ENCODE assay signal across 8 cellular contexts in the genomic region with DNA sequence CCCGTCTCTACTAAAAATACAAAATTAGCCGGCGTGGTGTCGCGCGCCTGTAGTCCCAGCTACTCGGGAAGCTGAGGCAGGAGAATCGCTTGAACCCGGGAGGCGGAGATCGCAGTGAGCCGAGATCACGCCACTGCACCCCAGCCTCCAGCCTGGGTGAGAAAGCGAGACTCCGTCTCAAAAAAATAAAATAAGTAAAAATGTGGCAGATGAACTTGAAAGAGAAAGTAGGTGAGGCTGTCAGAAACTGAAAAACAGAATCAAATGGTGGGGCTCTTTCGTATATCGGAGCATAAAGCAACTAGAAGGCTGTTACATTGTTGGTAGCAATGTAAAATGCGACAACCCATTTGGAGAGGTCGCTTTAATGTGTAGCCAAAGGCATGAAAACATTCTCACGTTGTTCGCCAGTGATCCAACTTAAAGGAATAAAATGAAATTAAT. TPM values are rescaled to one million over a fixed set of nuclear protein-coding genes. Genes with fewer than 3 reads are reported as not detected.
DNase-seq lines count a peak whose midpoint lies in the region; ATAC-seq and TF ChIP-seq lines count a peak whose summit lies in the region.

No MANE protein-coding gene starts in this region.

- no peak for ATAC-seq in HG03108 (IDR thresholded peaks at IDR 0.05; ENCODE audit: unreplicated experiment)

- H3K9me3 ChIP-seq in suprapubic skin, result peaks cover 3% of the 10 kb centered on the region

- DNase-seq in DMS53 (lab: John Stamatoyannopoulos, UW) (peak; percentile 57), DMS53 treated with DMSO at 0.1 percent for 48 hours (lab: John Stamatoyannopoulos, UW; ENCODE audit: unreplicated experiment) (no peak), HT-29 (ENCODE audit: low spot score) (peak; percentile 6), astrocyte of the cerebellum (ENCODE audit: low read depth) (no peak), suprapubic skin (ENCODE audit: low spot score in 2 of 2) (no peak)
- DNase-seq in activated CD4-positive, CD25-positive, alpha-beta regulatory T cell (lab: John Stamatoyannopoulos, UW), result no peak

- TF ChIP-seq POLR2A in suprapubic skin (IDR thresholded peaks at IDR 0.05), result no peak

- in situ Hi-C loops in astrocyte of the cerebellum (cut with HindIII; ENCODE audit: low sequenced_read_pairs), result no loop called here

- H3K4me3 ChIP-seq in astrocyte of the cerebellum (ENCODE audit: low read depth, low read length) (peak overlapping the region; percentile 60), suprapubic skin (peak overlapping the region; percentile 63)

- H3K4me1 ChIP-seq in suprapubic skin, result peaks cover 35% of the 10 kb centered on the region

- TF ChIP-seq CTCF in astrocyte of the cerebellum (IDR thresholded peaks at IDR 0.05; ENCODE audit: low read depth, low read length, missing control alignments) (no peak), suprapubic skin (IDR thresholded peaks at IDR 0.05) (no peak)

- no peak for TF ChIP-seq EP300 in suprapubic skin (IDR thresholded peaks at IDR 0.05)

- peaks cover 8% of the 10 kb centered on the region for H3K36me3 ChIP-seq in suprapubic skin

- H3K27me3 ChIP-seq in layer of hippocampus (ENCODE audit: control insufficient read depth, insufficient read depth, low read length) (no peaks in the 10 kb centered on the region), suprapubic skin (no peaks in the 10 kb centered on the region)

- H3K27ac ChIP-seq in layer of hippocampus (ENCODE audit: low read depth, low read length), result peak overlapping the region; percentile 91
- H3K27ac ChIP-seq in suprapubic skin, result peak overlapping the region; percentile 92

- 8% methylated on average over 20 of the region's 21 CpGs for WGBS in suprapubic skin

RNA-seq across cellular contexts. Expression of gene CCNT1, which starts 0.8 kb away (rescaled TPM):
- 14.1 and 16.7 TPM in 2 replicates for total RNA-seq in HT-29 (2014; rRNA removed; shearing (Covaris generic))
- 10 to 100 TPM; 23.4 to 74.4 (median 36.4) TPM for total RNA-seq in suprapubic skin

RNA-seq across cellular contexts. Expression of gene KANSL2, which starts 35.2 kb away (rescaled TPM):
- 37.9 and 38.9 TPM in 2 replicates for total RNA-seq in HT-29 (2014; rRNA removed; shearing (Covaris generic))
- 10 to 100 TPM; 39.0 to 92.7 (median 62.4) TPM for total RNA-seq in suprapubic skin

Comparison
In these comparisons a context has a peak if more than half of its experiments do, and no peak if none do; other contexts are left out.
1. DNase-seq: peak in DMS53 (single experiment) and HT-29 (single experiment); none in DMS53 treated with DMSO at 0.1 percent for 48 hours (single experiment), astrocyte of the cerebellum (single experiment), suprapubic skin (0 of 2) and activated CD4-positive, CD25-positive, alpha-beta regulatory T cell (0 of 4).